12 cellular contexts compared by ENCODE assay signal in the genomic region with DNA sequence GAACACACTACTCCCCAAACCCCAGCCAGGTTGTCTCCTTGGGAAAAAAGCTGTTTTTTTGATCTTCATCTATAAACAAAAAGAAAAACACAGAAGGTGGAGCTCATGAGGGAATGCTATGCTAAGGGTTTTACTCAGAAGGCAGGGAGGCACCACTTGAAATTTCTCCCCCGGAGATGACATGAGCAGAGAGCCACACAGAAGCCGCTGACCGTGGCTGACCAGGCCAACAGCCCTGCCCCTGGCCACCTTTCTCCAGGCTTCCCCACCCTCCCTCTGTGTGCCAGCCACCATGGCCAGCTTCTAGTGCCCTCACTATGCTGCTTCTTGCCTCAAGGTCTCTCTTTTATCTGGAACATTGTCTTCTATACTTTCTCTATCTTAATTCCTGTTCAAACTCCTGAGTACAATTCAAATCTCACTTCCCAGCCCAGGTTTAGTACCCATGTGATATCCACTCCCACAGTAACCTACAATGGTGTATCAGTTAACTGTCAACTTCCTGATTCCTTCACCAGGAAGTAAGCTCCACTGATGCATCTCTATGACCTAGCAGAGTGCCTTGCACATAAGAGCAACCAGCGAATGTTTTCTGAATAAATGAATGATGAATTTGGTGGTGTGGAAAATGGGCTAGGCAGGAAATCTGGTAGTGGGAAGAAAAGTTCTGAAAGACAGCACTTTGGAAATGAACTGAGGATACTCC. TPM values are rescaled to one million over a fixed set of nuclear protein-coding genes. Genes with fewer than 3 reads are reported as not detected.
DNase-seq lines count a peak whose midpoint lies in the region; ATAC-seq, FAIRE-seq and TF ChIP-seq lines count a peak whose summit lies in the region.
"Had no signal": no experiment of that assay in that cellular context is flagged by ENCODE, and none has a peak within 500 bp of the region (broad histone marks: within the 10 kb centered on the region; RNA-seq: fewer than 3 reads in every experiment).

No MANE protein-coding gene starts in this region.

- ATAC-seq in GM21526 (IDR thresholded peaks at IDR 0.05; ENCODE audit: low FRiP score, unreplicated experiment): no peak

- H3K4me2 ChIP-seq in astrocyte (ENCODE audit: low read length) (no peak overlapping the region), trophoblast cell (ENCODE audit: low read length) (no peak overlapping the region)

- no peak overlapping the region for H2BK5ac ChIP-seq in trophoblast cell (ENCODE audit: low read depth, low read length, poor library complexity)

- peaks cover 76% of the 10 kb centered on the region for H3K36me3 ChIP-seq in astrocyte (ENCODE audit: insufficient read depth, low read length)
- peaks cover 19 to 51% of the 10 kb centered on the region in 2 experiments for H3K36me3 ChIP-seq in trophoblast cell (ENCODE audit: control insufficient read depth in 1 of 2, insufficient read depth in 2 of 2, low read length in 2 of 2)

- H3K36me3 Mint-ChIP-seq in T-helper 1 cell treated with Interleukin-12 subunit alpha and Interleukin-12 subunit beta and Interleukin-4 antibody, amounts not matched to agents 30 μg/mL and 1 μg/mL, for 36 hours (ENCODE audit: low read depth): peaks cover 55% of the 10 kb centered on the region
- H3K36me3 Mint-ChIP-seq in astrocyte (ENCODE audit: low read depth, unreplicated experiment) (peaks cover 39% of the 10 kb centered on the region), osteocyte (ENCODE audit: unreplicated experiment) (peaks cover 80% of the 10 kb centered on the region)

- no peaks in the 10 kb centered on the region for H3K27me3 ChIP-seq in astrocyte (ENCODE audit: insufficient read depth, low read length)
- H3K27me3 ChIP-seq in trophoblast cell (ENCODE audit: insufficient read depth, low read length): no peaks in the 10 kb centered on the region
- H3K27me3 ChIP-seq: SJCRH30 had no signal

- no peak for FAIRE-seq in astrocyte (lab: Jason Lieb, UNC)

- H3K4me1 Mint-ChIP-seq in T-helper 1 cell treated with Interleukin-12 subunit alpha and Interleukin-12 subunit beta and Interleukin-4 antibody, amounts not matched to agents 30 μg/mL and 1 μg/mL, for 36 hours (ENCODE audit: low read depth): peaks cover 13% of the 10 kb centered on the region
- H3K4me1 Mint-ChIP-seq in astrocyte (ENCODE audit: low read depth, unreplicated experiment): peaks cover 18% of the 10 kb centered on the region
- peaks cover 29% of the 10 kb centered on the region for H3K4me1 Mint-ChIP-seq in osteocyte (ENCODE audit: unreplicated experiment)

- no peak overlapping the region for H3K4ac ChIP-seq in trophoblast cell (ENCODE audit: low read depth, low read length)

- H3K9me3 Mint-ChIP-seq in T-helper 1 cell treated with Interleukin-12 subunit alpha and Interleukin-12 subunit beta and Interleukin-4 antibody, amounts not matched to agents 30 μg/mL and 1 μg/mL, for 36 hours: no peaks in the 10 kb centered on the region
- H3K9me3 Mint-ChIP-seq in astrocyte (ENCODE audit: unreplicated experiment) (no peaks in the 10 kb centered on the region), osteocyte (ENCODE audit: unreplicated experiment) (no peaks in the 10 kb centered on the region)
- H3K9me3 Mint-ChIP-seq: central memory CD8-positive, alpha-beta T cell had no signal

- H2BK120ac ChIP-seq in trophoblast cell (ENCODE audit: insufficient read depth, low read length, poor library complexity): no peak overlapping the region

- H4K91ac ChIP-seq in trophoblast cell (ENCODE audit: low read depth, low read length): no peak overlapping the region

- no peaks in the 10 kb centered on the region for H3K27me3 Mint-ChIP-seq in T-helper 1 cell treated with Interleukin-12 subunit alpha and Interleukin-12 subunit beta and Interleukin-4 antibody, amounts not matched to agents 30 μg/mL and 1 μg/mL, for 36 hours (ENCODE audit: low read depth)
- H3K27me3 Mint-ChIP-seq in astrocyte (ENCODE audit: low read depth, unreplicated experiment) (no peaks in the 10 kb centered on the region), osteocyte (ENCODE audit: unreplicated experiment) (no peaks in the 10 kb centered on the region)
- H3K27me3 Mint-ChIP-seq: central memory CD8-positive, alpha-beta T cell had no signal

- H2AK5ac ChIP-seq in trophoblast cell (ENCODE audit: low read length): no peak overlapping the region

- H3K23ac ChIP-seq in trophoblast cell (ENCODE audit: low read length): no peak overlapping the region

- no peak overlapping the region for H3K4me3 Mint-ChIP-seq in T-helper 1 cell treated with Interleukin-12 subunit alpha and Interleukin-12 subunit beta and Interleukin-4 antibody, amounts not matched to agents 30 μg/mL and 1 μg/mL, for 36 hours
- H3K4me3 Mint-ChIP-seq in astrocyte (ENCODE audit: unreplicated experiment) (peak overlapping the region; percentile 25), osteocyte (ENCODE audit: unreplicated experiment) (no peak overlapping the region)
- H3K4me3 Mint-ChIP-seq: central memory CD8-positive, alpha-beta T cell had no signal

- H3K79me2 ChIP-seq in astrocyte (ENCODE audit: insufficient read depth, low read length): peaks cover 43% of the 10 kb centered on the region
- H3K79me2 ChIP-seq in trophoblast cell (ENCODE audit: control insufficient read depth, insufficient read depth, low read length, poor library complexity): no peaks in the 10 kb centered on the region

- H2BK12ac ChIP-seq in trophoblast cell (ENCODE audit: low read length): no peak overlapping the region

- H2AFZ ChIP-seq in astrocyte (ENCODE audit: low read depth, low read length): no peak overlapping the region
- H2AFZ ChIP-seq in trophoblast cell (ENCODE audit: insufficient read depth, low read length, poor library complexity): no peak overlapping the region

- no peaks in the 10 kb centered on the region for H3K79me1 ChIP-seq in trophoblast cell (ENCODE audit: low read length)

- no peak overlapping the region for H4K12ac ChIP-seq in trophoblast cell (ENCODE audit: low read depth, low read length)

- H3K4me1 ChIP-seq in astrocyte (ENCODE audit: insufficient read depth, low read length) (peaks cover 8% of the 10 kb centered on the region), trophoblast cell (ENCODE audit: control insufficient read depth in 1 of 2, insufficient read depth in 2 of 2, low read length in 2 of 2) (peaks cover 0 to 5% of the 10 kb centered on the region in 2 experiments)

- TF ChIP-seq CTCF in astrocyte (IDR thresholded peaks at IDR 0.05; ENCODE audit: insufficient read depth, low read depth, low read length): no peak
- TF ChIP-seq CTCF in osteocyte (IDR thresholded peaks at IDR 0.05): no peak

- H3K18ac ChIP-seq in trophoblast cell (ENCODE audit: low read length): no peak overlapping the region

- H3K27ac ChIP-seq in astrocyte (ENCODE audit: low read depth, low read length) (no peak overlapping the region), trophoblast cell (ENCODE audit: low read depth, low read length) (no peak overlapping the region)
- H3K27ac ChIP-seq: SJCRH30 had no signal

- peaks cover 76% of the 10 kb centered on the region for H4K20me1 ChIP-seq in astrocyte (ENCODE audit: insufficient read depth, low read length)

- peak overlapping the region; percentile 65 for H3K27ac Mint-ChIP-seq in T-helper 1 cell treated with Interleukin-12 subunit alpha and Interleukin-12 subunit beta and Interleukin-4 antibody, amounts not matched to agents 30 μg/mL and 1 μg/mL, for 36 hours
- H3K27ac Mint-ChIP-seq in astrocyte (ENCODE audit: unreplicated experiment): no peak overlapping the region
- peak overlapping the region; percentile 6 for H3K27ac Mint-ChIP-seq in osteocyte (ENCODE audit: unreplicated experiment)

- no CpG with 5 or more reads among the region's 4 CpGs for WGBS in trophoblast cell (ENCODE audit: extremely low coverage, insufficient coverage, insufficient read length)

- DNase-seq in T-helper 1 cell: no peak
- DNase-seq in HK-2 (ENCODE audit: unreplicated experiment): peak; percentile 16
- DNase-seq in astrocyte (ENCODE audit: low read depth): no peak
- DNase-seq in osteocyte (ENCODE audit: extremely low spot score, unreplicated experiment): no peak
- no peak for DNase-seq in trophoblast cell
- DNase-seq in 8988T: no peak
- DNase-seq: NCI-H187 treated with DMSO at 0.1 percent for 48 hours; SJCRH30; stimulated activated CD4-positive, alpha-beta T cell treated with anti-CD3 and anti-CD28 coated beads, Interleukin-4, amount 100 ng/mL, for 24 hours had no signal

- H3K4me3 ChIP-seq in astrocyte (ENCODE audit: insufficient read depth, low read depth, low read length) (no peak overlapping the region), trophoblast cell (ENCODE audit: low read depth, low read length) (no peak overlapping the region)
- H3K4me3 ChIP-seq: SJCRH30 had no signal

- H3K14ac ChIP-seq in trophoblast cell (ENCODE audit: low read length): no peak overlapping the region

- no peak overlapping the region for H4K8ac ChIP-seq in trophoblast cell (ENCODE audit: low read depth, low read length)

- no peaks in the 10 kb centered on the region for H3K9me3 ChIP-seq in astrocyte (ENCODE audit: insufficient read depth, low read depth, low read length)
- no peaks in the 10 kb centered on the region for H3K9me3 ChIP-seq in trophoblast cell (ENCODE audit: insufficient read depth, low read depth, low read length)
- H3K9me3 ChIP-seq: SJCRH30 had no signal

- no peak overlapping the region for H3K9ac ChIP-seq in astrocyte (ENCODE audit: low read length)
- H3K9ac ChIP-seq in trophoblast cell (ENCODE audit: low read length): no peak overlapping the region

RNA-seq across cellular contexts. Expression of a gene that starts 15.3 kb away (rescaled TPM):
- total RNA-seq in astrocyte (300 and 337 TPM in 2 replicates), osteocyte (560 and 578 TPM in 2 replicates)
- polyA plus RNA-seq in trophoblast cell (2013): 756 and 800 TPM in 2 replicates

RNA-seq across cellular contexts. Expression of a gene that starts 23.6 kb away (rescaled TPM):
- total RNA-seq in astrocyte (11.4 and 13.3 TPM in 2 replicates), osteocyte (12.2 and 12.8 TPM in 2 replicates)
- polyA plus RNA-seq in trophoblast cell (2013): 58.1 and 60.8 TPM in 2 replicates

RNA-seq across cellular contexts. Expression of a gene that starts 46.2 kb away (rescaled TPM):
- total RNA-seq in astrocyte: 9.1 and 9.6 TPM in 2 replicates
- total RNA-seq in osteocyte: 11.0 and 11.4 TPM in 2 replicates
- 1.3 and 1.5 TPM in 2 replicates for polyA plus RNA-seq in trophoblast cell (2013)
